Comparison of ENCODE assay signal across 8 cellular contexts in the genomic region with DNA sequence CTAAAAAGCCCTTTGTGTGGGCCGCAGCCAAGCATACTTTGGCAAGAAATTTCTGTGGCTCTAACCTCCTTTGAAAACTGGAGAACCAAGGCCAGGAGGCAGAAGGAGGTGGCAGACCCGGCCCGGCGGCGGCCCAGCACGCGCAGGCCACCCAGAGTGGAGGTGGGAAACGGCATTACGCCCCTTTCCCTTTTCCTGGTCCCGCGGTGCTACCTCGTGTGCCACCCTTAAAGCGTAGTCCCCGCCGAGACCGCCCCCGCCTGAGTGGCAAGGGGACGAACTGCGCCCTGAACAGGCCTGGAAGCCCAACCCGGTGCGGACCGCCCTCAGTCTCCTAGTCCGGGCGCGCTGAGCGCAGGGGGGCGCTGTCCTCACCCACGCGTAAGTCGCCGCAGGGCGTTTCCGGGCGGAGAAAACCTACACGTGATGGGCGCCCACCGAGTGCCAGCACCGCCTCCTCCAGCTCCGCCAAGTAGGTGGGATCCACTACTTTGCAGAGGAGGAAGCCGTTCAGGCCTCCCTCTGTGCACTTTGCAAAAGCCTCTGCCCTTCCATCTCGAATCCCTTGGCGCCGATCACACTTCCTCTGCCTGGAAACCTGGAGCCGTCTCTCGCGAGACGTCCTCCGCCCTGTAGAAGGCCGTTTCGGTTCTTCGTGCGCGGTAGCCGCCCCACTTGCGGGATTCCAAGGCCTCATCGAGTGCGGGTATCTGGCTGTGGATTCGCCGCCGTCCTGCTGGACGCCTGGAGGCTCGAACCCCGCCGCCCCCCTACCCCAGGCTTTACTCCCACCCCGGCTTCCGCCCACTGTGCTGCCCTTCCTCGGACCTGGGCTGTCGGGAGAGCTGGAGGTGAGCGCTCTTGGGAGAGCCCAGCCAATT.
DNase-seq lines count a peak whose midpoint lies in the region; ATAC-seq lines count a peak whose summit lies in the region.

A gene with protein sequence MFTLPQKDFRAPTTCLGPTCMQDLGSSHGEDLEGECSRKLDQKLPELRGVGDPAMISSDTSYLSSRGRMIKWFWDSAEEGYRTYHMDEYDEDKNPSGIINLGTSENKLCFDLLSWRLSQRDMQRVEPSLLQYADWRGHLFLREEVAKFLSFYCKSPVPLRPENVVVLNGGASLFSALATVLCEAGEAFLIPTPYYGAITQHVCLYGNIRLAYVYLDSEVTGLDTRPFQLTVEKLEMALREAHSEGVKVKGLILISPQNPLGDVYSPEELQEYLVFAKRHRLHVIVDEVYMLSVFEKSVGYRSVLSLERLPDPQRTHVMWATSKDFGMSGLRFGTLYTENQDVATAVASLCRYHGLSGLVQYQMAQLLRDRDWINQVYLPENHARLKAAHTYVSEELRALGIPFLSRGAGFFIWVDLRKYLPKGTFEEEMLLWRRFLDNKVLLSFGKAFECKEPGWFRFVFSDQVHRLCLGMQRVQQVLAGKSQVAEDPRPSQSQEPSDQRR (plus strand): TSS at position 420 of the 881 bp plus-strand sequence. CDS start 1,358 bp downstream, outside the sequence.

- H3K27me3 ChIP-seq in ACC112 (ENCODE audit: insufficient read depth, low read length) = no peaks in the 10 kb centered on the region
- H3K27me3 ChIP-seq in layer of hippocampus (ENCODE audit: control insufficient read depth, insufficient read depth, low read length) = no peaks in the 10 kb centered on the region

- ATAC-seq in GM18870 (IDR thresholded peaks at IDR 0.05; ENCODE audit: unreplicated experiment) = peak; percentile 89
- ATAC-seq in HG03103 (IDR thresholded peaks at IDR 0.05; ENCODE audit: low read depth, unreplicated experiment) = peak; percentile 94

- H3K36me3 ChIP-seq in ACC112 (ENCODE audit: insufficient read depth, low read length) = no peaks in the 10 kb centered on the region

- H3K27ac ChIP-seq in ACC112 (ENCODE audit: low read depth, low read length) (peak within 1 kb of the TSS; percentile 87), cingulate gyrus (ENCODE audit: low read depth, low read length) (peak within 1 kb of the TSS; percentile 81), layer of hippocampus (ENCODE audit: low read depth, low read length) (peak within 1 kb of the TSS; percentile 86)

- H3K4me3 ChIP-seq in ACC112 (ENCODE audit: low read depth, low read length) = peak within 1 kb of the TSS; percentile 92

- no peaks in the 10 kb centered on the region for H3K79me2 ChIP-seq in ACC112 (ENCODE audit: control insufficient read depth, insufficient read depth, low read length, unreplicated experiment)

- peaks cover 13% of the 10 kb centered on the region for H3K4me1 ChIP-seq in ACC112 (ENCODE audit: control insufficient read depth, insufficient read depth, low read length, unreplicated experiment)

- peak; percentile 88 for DNase-seq in NCI-H2227 treated with DMSO at 0.1 percent for 48 hours (lab: John Stamatoyannopoulos, UW)
- DNase-seq in activated CD4-positive, alpha-beta T cell treated with anti-CD3 and anti-CD28 coated beads for 48 hours = peak; percentile 89
- peak; percentile 51 to 78 (median 65) for DNase-seq in stimulated activated CD4-positive, alpha-beta T cell treated with anti-CD3 and anti-CD28 coated beads, Interleukin-1b, Interleukin-23, amount 100 ng/mL, for 24 hours (ENCODE audit: low read depth in 4 of 4, low spot score in 1 of 4)

- H2AFZ ChIP-seq in ACC112 (ENCODE audit: low read length, unreplicated experiment) = peak within 1 kb of the TSS; percentile 95

Comparison
In these comparisons a context has a peak if more than half of its experiments do, and no peak if none do; other contexts are left out.
1. Peak in every context shown above with its lines: DNase-seq, ATAC-seq, H3K4me3 ChIP-seq and H3K27ac ChIP-seq.